Comparison of ENCODE assay signal across 20 cellular contexts in genomic region chr2:26591619-26592505, GRCh38. TPM values are rescaled to one million over a fixed set of nuclear protein-coding genes. Genes with fewer than 3 reads are reported as not detected.
DNase-seq lines count a peak whose midpoint lies in the region; ATAC-seq and TF ChIP-seq lines count a peak whose summit lies in the region.
"Had no signal": no experiment of that assay in that cellular context is flagged by ENCODE, and none has a peak within 500 bp of the region (broad histone marks: within the 10 kb centered on the region; RNA-seq: fewer than 3 reads in every experiment).

No MANE protein-coding gene starts in this region.

- no peaks in the 10 kb centered on the region for H3K27me3 ChIP-seq in GM23338 (ENCODE audit: insufficient read depth)
- H3K27me3 ChIP-seq: adrenal gland had no signal

- TF ChIP-seq CTCF in GM23338 (conservative IDR thresholded peaks at IDR 0.05; ENCODE audit: low read depth in 2 of 2) (no peak), coronary artery (IDR thresholded peaks at IDR 0.05) (no peak), mesothelial cell of epicardium (IDR thresholded peaks at IDR 0.05; ENCODE audit: unreplicated experiment) (no peak)

- no peak overlapping the region for H2AFZ ChIP-seq in GM23338

- ATAC-seq in GM23338 = peak; percentile 39; the same call in 2 of the 3 replicates
- peak; percentile 12 for ATAC-seq in stimulated activated memory B cell treated with anti-CD40 and anti-IgM and Interleukin-4, amounts not matched to agents 10 μg/mL and 1 μg/mL and 100 μg/mL, for 72 hours
- no peak for ATAC-seq in GM18511 (IDR thresholded peaks at IDR 0.05; ENCODE audit: unreplicated experiment)
- ATAC-seq in HG03565 (IDR thresholded peaks at IDR 0.05; ENCODE audit: unreplicated experiment) = no peak
- ATAC-seq: left cardiac atrium had no signal

- H3K9me3 Mint-ChIP-seq in GM23338 (no peaks in the 10 kb centered on the region; the same call in 2 of the 3 replicates), mesothelial cell of epicardium (no peaks in the 10 kb centered on the region)
- peaks cover 8% of the 10 kb centered on the region for H3K9me3 Mint-ChIP-seq in stimulated activated memory B cell treated with anti-CD40 and anti-IgM and Interleukin-4, amounts not matched to agents 10 μg/mL and 1 μg/mL and 100 μg/mL, for 72 hours

- H3F3A ChIP-seq in GM23338 (replicated peaks; ENCODE audit: low read depth) = no peaks in the 10 kb centered on the region

- no peaks in the 10 kb centered on the region for H3K36me3 ChIP-seq in GM23338 (ENCODE audit: insufficient read depth)
- H3K36me3 ChIP-seq: adrenal gland, uterus had no signal

- H3K4me2 ChIP-seq in GM23338 = no peak overlapping the region

- H3K4me1 ChIP-seq in GM23338 (ENCODE audit: insufficient read depth) = no peaks in the 10 kb centered on the region
- H3K4me1 ChIP-seq: uterus had no signal

- no peaks in the 10 kb centered on the region for H3K79me2 ChIP-seq in GM23338 (replicated peaks; ENCODE audit: insufficient read depth)

- no peaks in the 10 kb centered on the region for H3K9me2 ChIP-seq in GM23338 (ENCODE audit: insufficient read depth)

- DNase-seq in activated CD8-positive, alpha-beta memory T cell treated with anti-CD3 and anti-CD28 coated beads for 24 hours = peak; percentile 48
- no peak for DNase-seq in activated CD8-positive, alpha-beta memory T cell treated with anti-CD3 and anti-CD28 coated beads, Interleukin-2, amount 50 U/mL, for 4 hours
- no peak for DNase-seq in GM23338 (ENCODE audit: low spot score)
- peak; percentile 55 for DNase-seq in coronary artery (ENCODE audit: low spot score)
- DNase-seq in mesothelial cell of epicardium (ENCODE audit: low spot score in 2 of 2, unreplicated experiment in 2 of 2) = no peak
- DNase-seq: CD8-positive, alpha-beta memory T cell; KG1; left cardiac atrium; NCI-H1417 treated with DMSO at 0.1 percent for 48 hours; occipital lobe; SHP77 had no signal

- H3K36me3 Mint-ChIP-seq in GM23338 (ENCODE audit: low read depth) (no peaks in the 10 kb centered on the region), mesothelial cell of epicardium (no peaks in the 10 kb centered on the region)
- H3K36me3 Mint-ChIP-seq in stimulated activated memory B cell treated with anti-CD40 and anti-IgM and Interleukin-4, amounts not matched to agents 10 μg/mL and 1 μg/mL and 100 μg/mL, for 72 hours = no peaks in the 10 kb centered on the region
- H3K36me3 Mint-ChIP-seq: CD8-positive, alpha-beta memory T cell had no signal

- H3K4me3 ChIP-seq in GM23338 = no peak overlapping the region
- H3K4me3 ChIP-seq in coronary artery = no peak overlapping the region
- H3K4me3 ChIP-seq: adrenal gland, uterus had no signal

- H3K27ac Mint-ChIP-seq in GM23338 = no peak overlapping the region
- no peak overlapping the region for H3K27ac Mint-ChIP-seq in stimulated activated memory B cell treated with anti-CD40 and anti-IgM and Interleukin-4, amounts not matched to agents 10 μg/mL and 1 μg/mL and 100 μg/mL, for 72 hours
- H3K27ac Mint-ChIP-seq in mesothelial cell of epicardium = no peak overlapping the region
- H3K27ac Mint-ChIP-seq: CD8-positive, alpha-beta memory T cell had no signal

- H4K20me1 ChIP-seq in GM23338 (replicated peaks; ENCODE audit: insufficient read depth) = no peaks in the 10 kb centered on the region; the same call in 1 of the 2 replicates

- no peak overlapping the region for H3K27ac ChIP-seq in GM23338 (ENCODE audit: low read depth)
- H3K27ac ChIP-seq in coronary artery = no peak overlapping the region
- H3K27ac ChIP-seq: adrenal gland, uterus had no signal

- H3K4me3 Mint-ChIP-seq in GM23338 (no peak overlapping the region), mesothelial cell of epicardium (no peak overlapping the region)
- H3K4me3 Mint-ChIP-seq in stimulated activated memory B cell treated with anti-CD40 and anti-IgM and Interleukin-4, amounts not matched to agents 10 μg/mL and 1 μg/mL and 100 μg/mL, for 72 hours = no peak overlapping the region
- H3K4me3 Mint-ChIP-seq: CD8-positive, alpha-beta memory T cell; central memory CD8-positive, alpha-beta T cell had no signal

- H3K27me3 Mint-ChIP-seq in GM23338 (ENCODE audit: insufficient read depth, low read depth, poor library complexity) (peaks cover 1% of the 10 kb centered on the region), mesothelial cell of epicardium (ENCODE audit: low read depth) (peaks cover 45% of the 10 kb centered on the region)
- peaks cover 40% of the 10 kb centered on the region for H3K27me3 Mint-ChIP-seq in stimulated activated memory B cell treated with anti-CD40 and anti-IgM and Interleukin-4, amounts not matched to agents 10 μg/mL and 1 μg/mL and 100 μg/mL, for 72 hours

- H3K4me1 Mint-ChIP-seq in GM23338 (peaks cover 7% of the 10 kb centered on the region; the same call in 2 of the 3 replicates), mesothelial cell of epicardium (no peaks in the 10 kb centered on the region)
- no peaks in the 10 kb centered on the region for H3K4me1 Mint-ChIP-seq in stimulated activated memory B cell treated with anti-CD40 and anti-IgM and Interleukin-4, amounts not matched to agents 10 μg/mL and 1 μg/mL and 100 μg/mL, for 72 hours
- H3K4me1 Mint-ChIP-seq: CD8-positive, alpha-beta memory T cell; central memory CD8-positive, alpha-beta T cell had no signal

TF ChIP-seq in GM23338, 12 proteins besides CTCF, POLR2A, EP300 and RAD21 (continues in another document):
- TF ChIP-seq EZH2phosphoT487 (IDR thresholded peaks at IDR 0.05; ENCODE audit: unreplicated experiment) (no peak), CREB1 (CRISPR knock-in tag; IDR thresholded peaks at IDR 0.05; ENCODE audit: low read depth) (no peak), NANOG (IDR thresholded peaks at IDR 0.05; ENCODE audit: borderline replicate concordance) (no peak), ZNF114 (CRISPR knock-in tag; IDR thresholded peaks at IDR 0.05) (no peak), EZH2 (IDR thresholded peaks at IDR 0.05; ENCODE audit: low read depth, unreplicated experiment) (no peak), POLR2AphosphoS5 (IDR thresholded peaks at IDR 0.05; ENCODE audit: low read depth) (no peak), JUNB (IDR thresholded peaks at IDR 0.05; ENCODE audit: unreplicated experiment) (no peak), ZNF331 (CRISPR knock-in tag; IDR thresholded peaks at IDR 0.05; ENCODE audit: low read depth) (no peak)
- TF ChIP-seq, protein P1, sequence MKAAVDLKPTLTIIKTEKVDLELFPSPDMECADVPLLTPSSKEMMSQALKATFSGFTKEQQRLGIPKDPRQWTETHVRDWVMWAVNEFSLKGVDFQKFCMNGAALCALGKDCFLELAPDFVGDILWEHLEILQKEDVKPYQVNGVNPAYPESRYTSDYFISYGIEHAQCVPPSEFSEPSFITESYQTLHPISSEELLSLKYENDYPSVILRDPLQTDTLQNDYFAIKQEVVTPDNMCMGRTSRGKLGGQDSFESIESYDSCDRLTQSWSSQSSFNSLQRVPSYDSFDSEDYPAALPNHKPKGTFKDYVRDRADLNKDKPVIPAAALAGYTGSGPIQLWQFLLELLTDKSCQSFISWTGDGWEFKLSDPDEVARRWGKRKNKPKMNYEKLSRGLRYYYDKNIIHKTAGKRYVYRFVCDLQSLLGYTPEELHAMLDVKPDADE (IDR thresholded peaks at IDR 0.05) = no peak
- TF ChIP-seq, protein P2, sequence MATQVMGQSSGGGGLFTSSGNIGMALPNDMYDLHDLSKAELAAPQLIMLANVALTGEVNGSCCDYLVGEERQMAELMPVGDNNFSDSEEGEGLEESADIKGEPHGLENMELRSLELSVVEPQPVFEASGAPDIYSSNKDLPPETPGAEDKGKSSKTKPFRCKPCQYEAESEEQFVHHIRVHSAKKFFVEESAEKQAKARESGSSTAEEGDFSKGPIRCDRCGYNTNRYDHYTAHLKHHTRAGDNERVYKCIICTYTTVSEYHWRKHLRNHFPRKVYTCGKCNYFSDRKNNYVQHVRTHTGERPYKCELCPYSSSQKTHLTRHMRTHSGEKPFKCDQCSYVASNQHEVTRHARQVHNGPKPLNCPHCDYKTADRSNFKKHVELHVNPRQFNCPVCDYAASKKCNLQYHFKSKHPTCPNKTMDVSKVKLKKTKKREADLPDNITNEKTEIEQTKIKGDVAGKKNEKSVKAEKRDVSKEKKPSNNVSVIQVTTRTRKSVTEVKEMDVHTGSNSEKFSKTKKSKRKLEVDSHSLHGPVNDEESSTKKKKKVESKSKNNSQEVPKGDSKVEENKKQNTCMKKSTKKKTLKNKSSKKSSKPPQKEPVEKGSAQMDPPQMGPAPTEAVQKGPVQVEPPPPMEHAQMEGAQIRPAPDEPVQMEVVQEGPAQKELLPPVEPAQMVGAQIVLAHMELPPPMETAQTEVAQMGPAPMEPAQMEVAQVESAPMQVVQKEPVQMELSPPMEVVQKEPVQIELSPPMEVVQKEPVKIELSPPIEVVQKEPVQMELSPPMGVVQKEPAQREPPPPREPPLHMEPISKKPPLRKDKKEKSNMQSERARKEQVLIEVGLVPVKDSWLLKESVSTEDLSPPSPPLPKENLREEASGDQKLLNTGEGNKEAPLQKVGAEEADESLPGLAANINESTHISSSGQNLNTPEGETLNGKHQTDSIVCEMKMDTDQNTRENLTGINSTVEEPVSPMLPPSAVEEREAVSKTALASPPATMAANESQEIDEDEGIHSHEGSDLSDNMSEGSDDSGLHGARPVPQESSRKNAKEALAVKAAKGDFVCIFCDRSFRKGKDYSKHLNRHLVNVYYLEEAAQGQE (IDR thresholded peaks at IDR 0.05; ENCODE audit: unreplicated experiment) = no peak

RNA-seq across cellular contexts. Expression of gene CIB4, which starts 49.3 kb away (rescaled TPM):
- total RNA-seq in GM23338 (2014; rRNA removed; shearing (Covaris generic)) = not detected in 2 replicates
- polyA plus RNA-seq in GM23338 (2016; fragmentation: Nextera tagmentation; extraction: Ambion mirVana) = not detected in 2 replicates
- not detected in 3 replicates for total RNA-seq in mesothelial cell of epicardium
- total RNA-seq: CD8-positive, alpha-beta memory T cell; mucosa of gallbladder; occipital lobe; skeletal muscle tissue; T-helper 1 cell treated with Interleukin-12 subunit alpha and Interleukin-12 subunit beta and Interleukin-4 antibody, amounts not matched to agents 30 ng/mL and 1 ng/mL, for 36 hours had no signal
- polyA plus RNA-seq: CD8-positive, alpha-beta memory T cell had no signal

Comparison
In these comparisons a context has a peak if more than half of its experiments do, and no peak if none do; other contexts are left out.
1. DNase-seq: peak in activated CD8-positive, alpha-beta memory T cell treated with anti-CD3 and anti-CD28 coated beads for 24 hours (single experiment) and coronary artery (single experiment); none in activated CD8-positive, alpha-beta memory T cell treated with anti-CD3 and anti-CD28 coated beads, Interleukin-2, amount 50 U/mL, for 4 hours (single experiment), GM23338 (single experiment) and mesothelial cell of epicardium (0 of 2).
2. ATAC-seq: peak in GM23338 (single experiment) and stimulated activated memory B cell treated with anti-CD40 and anti-IgM and Interleukin-4, amounts not matched to agents 10 μg/mL and 1 μg/mL and 100 μg/mL, for 72 hours (single experiment); none in GM18511 (single experiment) and HG03565 (single experiment).